In genomic region chr19:37813340-37813739, GRCh38 we compare ENCODE assay signal across 30 cellular contexts.
"Had no signal": no experiment of that assay in that cellular context is flagged by ENCODE, and none has a peak within 500 bp of the region (broad histone marks: within the 10 kb centered on the region; RNA-seq: fewer than 3 reads in every experiment).

No MANE protein-coding gene starts in this region.

- H3K27ac ChIP-seq: hepatocyte, left lung, neural progenitor cell, pancreas, prostate gland, skin epidermis, stomach, testis, thyroid gland, transverse colon, upper lobe of left lung, vagina had no signal

- H3K27me3 ChIP-seq: hepatocyte, pancreas, testis, thyroid gland, transverse colon, upper lobe of left lung, vagina had no signal

- DNase-seq: immature natural killer cell; kidney; left colon; left lung; mesendoderm; naive B cell; natural killer cell; nephron progenitor cell; pancreas; retina; right cardiac atrium; stimulated activated CD4-positive, alpha-beta T cell treated with anti-CD3 and anti-CD28 coated beads, Interleukin-12 subunit alpha, Interleukin-12 subunit beta, amount 100 ng/mL, for 4 hours; stimulated activated CD4-positive, alpha-beta T cell treated with anti-CD3 and anti-CD28 coated beads, Interleukin-15, amount 100 ng/mL, for 24 hours; stimulated activated CD4-positive, alpha-beta T cell treated with anti-CD3 and anti-CD28 coated beads, Interleukin-2, amount 100 ng/mL, for 24 hours; stimulated activated CD4-positive, alpha-beta T cell treated with anti-CD3 and anti-CD28 coated beads, Interleukin-4, amount 100 ng/mL, for 1 hour; stimulated activated naive B cell treated with anti-CD40 and anti-IgM and Interleukin-4, amounts not matched to agents 10 μg/mL and 1 μg/mL and 100 μg/mL, for 72 hours; stimulated activated naive CD8-positive, alpha-beta T cell treated with anti-CD3 and anti-CD28 coated beads, Interleukin-15, Interleukin-2, amounts not matched to agents 100 U/mL and 50 U/mL, for 24 hours; stomach; testis; thyroid gland; transverse colon; upper lobe of left lung had no signal

- H3K27ac Mint-ChIP-seq: immature natural killer cell; mesothelial cell of epicardium; natural killer cell; nephron progenitor cell; neural progenitor cell; stimulated activated naive B cell treated with anti-CD40 and anti-IgM and Interleukin-4, amounts not matched to agents 10 μg/mL and 1 μg/mL and 100 μg/mL, for 72 hours had no signal

- H3K4me1 ChIP-seq: neural progenitor cell, pancreas, prostate gland, transverse colon had no signal

- H2AFZ ChIP-seq: hepatocyte, neural progenitor cell had no signal

- H3K4me3 ChIP-seq: hepatocyte, left lung, lung, neural progenitor cell, pancreas, prostate gland, skin epidermis, stomach, testis, thyroid gland, transverse colon, upper lobe of left lung, vagina had no signal

- H3K36me3 Mint-ChIP-seq: naive B cell, neural progenitor cell had no signal

- H3K4me1 Mint-ChIP-seq: neural progenitor cell had no signal

- H3K4me3 Mint-ChIP-seq: immature natural killer cell; mesothelial cell of epicardium; naive B cell; natural killer cell; nephron progenitor cell; neural progenitor cell; stimulated activated naive B cell treated with anti-CD40 and anti-IgM and Interleukin-4, amounts not matched to agents 10 μg/mL and 1 μg/mL and 100 μg/mL, for 72 hours had no signal

- H3K36me3 ChIP-seq: left lung, neural progenitor cell, pancreas, prostate gland, thyroid gland, transverse colon, upper lobe of left lung, vagina had no signal

- H3K9ac ChIP-seq: neural progenitor cell had no signal

- H3K9me3 ChIP-seq: pancreas, prostate gland, testis, thyroid gland, vagina had no signal

- ATAC-seq: left colon; left lung; natural killer cell; pancreas; right cardiac atrium; sciatic nerve; stimulated activated naive B cell treated with anti-CD40 and anti-IgM and Interleukin-4, amounts not matched to agents 10 μg/mL and 1 μg/mL and 100 μg/mL, for 72 hours; stimulated activated naive CD8-positive, alpha-beta T cell treated with anti-CD3 and anti-CD28 coated beads, Interleukin-15, Interleukin-2, amounts not matched to agents 100 U/mL and 50 U/mL, for 24 hours had no signal

- H3K4me2 ChIP-seq: hepatocyte, neural progenitor cell had no signal

- H3K79me2 ChIP-seq: hepatocyte had no signal
